1 cellular context compared by ENCODE assay signal in genomic region chr6:43021270-43022047, GRCh38.
TF ChIP-seq lines count a peak whose summit lies in the region.

TSS of gene RRP36 (plus strand) at chr6:43021623. CDS start at chr6:43021655, 32 bp downstream.

TF ChIP-seq in K562, 482 proteins besides CTCF, POLR2A, EP300 and RAD21 (continued from another document and continues in another):
- TF ChIP-seq ZBTB40 (IDR thresholded peaks at IDR 0.05) (peak; percentile 89), ZBTB40 (CRISPR knock-in tag; IDR thresholded peaks at IDR 0.05) (no peak), ZFX (CRISPR knock-in tag; IDR thresholded peaks at IDR 0.05) (peak; percentile 79), LCOR (CRISPR knock-in tag; IDR thresholded peaks at IDR 0.05) (no peak), SFPQ (IDR thresholded peaks at IDR 0.05; ENCODE audit: low read depth, low read length) (no peak), PKNOX1 (IDR thresholded peaks at IDR 0.05) (peak; percentile 67), CEBPG (CRISPR knock-in tag; IDR thresholded peaks at IDR 0.05) (no peak), CEBPG (tag; conservative IDR thresholded peaks at IDR 0.05 in 1 of 2, IDR thresholded peaks at IDR 0.05 in 1 of 2) (no peak), GABPB1 (CRISPR knock-in tag; IDR thresholded peaks at IDR 0.05) (peak; percentile 81), ZNF785 (CRISPR knock-in tag; IDR thresholded peaks at IDR 0.05) (no peak), FOXP1 (CRISPR knock-in tag; IDR thresholded peaks at IDR 0.05) (no peak), PML (IDR thresholded peaks at IDR 0.05; ENCODE audit: low read length) (peak; percentile 24; the same call in 1 of the 2 replicates), SIN3B (IDR thresholded peaks at IDR 0.05; ENCODE audit: low read depth) (0 out of 2 replicates have a peak, but pooled peaks have one; percentile 65), TSHZ1 (CRISPR knock-in tag; IDR thresholded peaks at IDR 0.05) (no peak), KLF13 (tag; IDR thresholded peaks at IDR 0.05; ENCODE audit: borderline replicate concordance, low read depth) (no peak), TSC22D4 (tag; IDR thresholded peaks at IDR 0.05) (no peak), ETV5 (CRISPR knock-in tag; IDR thresholded peaks at IDR 0.05; ENCODE audit: low read depth) (peak; percentile 61; the same call in 1 of the 2 replicates), TAF9B (IDR thresholded peaks at IDR 0.05; ENCODE audit: partially characterized antibody) (peak; percentile 46)
- TF ChIP-seq, protein P1, sequence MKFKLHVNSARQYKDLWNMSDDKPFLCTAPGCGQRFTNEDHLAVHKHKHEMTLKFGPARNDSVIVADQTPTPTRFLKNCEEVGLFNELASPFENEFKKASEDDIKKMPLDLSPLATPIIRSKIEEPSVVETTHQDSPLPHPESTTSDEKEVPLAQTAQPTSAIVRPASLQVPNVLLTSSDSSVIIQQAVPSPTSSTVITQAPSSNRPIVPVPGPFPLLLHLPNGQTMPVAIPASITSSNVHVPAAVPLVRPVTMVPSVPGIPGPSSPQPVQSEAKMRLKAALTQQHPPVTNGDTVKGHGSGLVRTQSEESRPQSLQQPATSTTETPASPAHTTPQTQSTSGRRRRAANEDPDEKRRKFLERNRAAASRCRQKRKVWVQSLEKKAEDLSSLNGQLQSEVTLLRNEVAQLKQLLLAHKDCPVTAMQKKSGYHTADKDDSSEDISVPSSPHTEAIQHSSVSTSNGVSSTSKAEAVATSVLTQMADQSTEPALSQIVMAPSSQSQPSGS (CRISPR knock-in tag; IDR thresholded peaks at IDR 0.05) = no peak
- TF ChIP-seq, protein P2, sequence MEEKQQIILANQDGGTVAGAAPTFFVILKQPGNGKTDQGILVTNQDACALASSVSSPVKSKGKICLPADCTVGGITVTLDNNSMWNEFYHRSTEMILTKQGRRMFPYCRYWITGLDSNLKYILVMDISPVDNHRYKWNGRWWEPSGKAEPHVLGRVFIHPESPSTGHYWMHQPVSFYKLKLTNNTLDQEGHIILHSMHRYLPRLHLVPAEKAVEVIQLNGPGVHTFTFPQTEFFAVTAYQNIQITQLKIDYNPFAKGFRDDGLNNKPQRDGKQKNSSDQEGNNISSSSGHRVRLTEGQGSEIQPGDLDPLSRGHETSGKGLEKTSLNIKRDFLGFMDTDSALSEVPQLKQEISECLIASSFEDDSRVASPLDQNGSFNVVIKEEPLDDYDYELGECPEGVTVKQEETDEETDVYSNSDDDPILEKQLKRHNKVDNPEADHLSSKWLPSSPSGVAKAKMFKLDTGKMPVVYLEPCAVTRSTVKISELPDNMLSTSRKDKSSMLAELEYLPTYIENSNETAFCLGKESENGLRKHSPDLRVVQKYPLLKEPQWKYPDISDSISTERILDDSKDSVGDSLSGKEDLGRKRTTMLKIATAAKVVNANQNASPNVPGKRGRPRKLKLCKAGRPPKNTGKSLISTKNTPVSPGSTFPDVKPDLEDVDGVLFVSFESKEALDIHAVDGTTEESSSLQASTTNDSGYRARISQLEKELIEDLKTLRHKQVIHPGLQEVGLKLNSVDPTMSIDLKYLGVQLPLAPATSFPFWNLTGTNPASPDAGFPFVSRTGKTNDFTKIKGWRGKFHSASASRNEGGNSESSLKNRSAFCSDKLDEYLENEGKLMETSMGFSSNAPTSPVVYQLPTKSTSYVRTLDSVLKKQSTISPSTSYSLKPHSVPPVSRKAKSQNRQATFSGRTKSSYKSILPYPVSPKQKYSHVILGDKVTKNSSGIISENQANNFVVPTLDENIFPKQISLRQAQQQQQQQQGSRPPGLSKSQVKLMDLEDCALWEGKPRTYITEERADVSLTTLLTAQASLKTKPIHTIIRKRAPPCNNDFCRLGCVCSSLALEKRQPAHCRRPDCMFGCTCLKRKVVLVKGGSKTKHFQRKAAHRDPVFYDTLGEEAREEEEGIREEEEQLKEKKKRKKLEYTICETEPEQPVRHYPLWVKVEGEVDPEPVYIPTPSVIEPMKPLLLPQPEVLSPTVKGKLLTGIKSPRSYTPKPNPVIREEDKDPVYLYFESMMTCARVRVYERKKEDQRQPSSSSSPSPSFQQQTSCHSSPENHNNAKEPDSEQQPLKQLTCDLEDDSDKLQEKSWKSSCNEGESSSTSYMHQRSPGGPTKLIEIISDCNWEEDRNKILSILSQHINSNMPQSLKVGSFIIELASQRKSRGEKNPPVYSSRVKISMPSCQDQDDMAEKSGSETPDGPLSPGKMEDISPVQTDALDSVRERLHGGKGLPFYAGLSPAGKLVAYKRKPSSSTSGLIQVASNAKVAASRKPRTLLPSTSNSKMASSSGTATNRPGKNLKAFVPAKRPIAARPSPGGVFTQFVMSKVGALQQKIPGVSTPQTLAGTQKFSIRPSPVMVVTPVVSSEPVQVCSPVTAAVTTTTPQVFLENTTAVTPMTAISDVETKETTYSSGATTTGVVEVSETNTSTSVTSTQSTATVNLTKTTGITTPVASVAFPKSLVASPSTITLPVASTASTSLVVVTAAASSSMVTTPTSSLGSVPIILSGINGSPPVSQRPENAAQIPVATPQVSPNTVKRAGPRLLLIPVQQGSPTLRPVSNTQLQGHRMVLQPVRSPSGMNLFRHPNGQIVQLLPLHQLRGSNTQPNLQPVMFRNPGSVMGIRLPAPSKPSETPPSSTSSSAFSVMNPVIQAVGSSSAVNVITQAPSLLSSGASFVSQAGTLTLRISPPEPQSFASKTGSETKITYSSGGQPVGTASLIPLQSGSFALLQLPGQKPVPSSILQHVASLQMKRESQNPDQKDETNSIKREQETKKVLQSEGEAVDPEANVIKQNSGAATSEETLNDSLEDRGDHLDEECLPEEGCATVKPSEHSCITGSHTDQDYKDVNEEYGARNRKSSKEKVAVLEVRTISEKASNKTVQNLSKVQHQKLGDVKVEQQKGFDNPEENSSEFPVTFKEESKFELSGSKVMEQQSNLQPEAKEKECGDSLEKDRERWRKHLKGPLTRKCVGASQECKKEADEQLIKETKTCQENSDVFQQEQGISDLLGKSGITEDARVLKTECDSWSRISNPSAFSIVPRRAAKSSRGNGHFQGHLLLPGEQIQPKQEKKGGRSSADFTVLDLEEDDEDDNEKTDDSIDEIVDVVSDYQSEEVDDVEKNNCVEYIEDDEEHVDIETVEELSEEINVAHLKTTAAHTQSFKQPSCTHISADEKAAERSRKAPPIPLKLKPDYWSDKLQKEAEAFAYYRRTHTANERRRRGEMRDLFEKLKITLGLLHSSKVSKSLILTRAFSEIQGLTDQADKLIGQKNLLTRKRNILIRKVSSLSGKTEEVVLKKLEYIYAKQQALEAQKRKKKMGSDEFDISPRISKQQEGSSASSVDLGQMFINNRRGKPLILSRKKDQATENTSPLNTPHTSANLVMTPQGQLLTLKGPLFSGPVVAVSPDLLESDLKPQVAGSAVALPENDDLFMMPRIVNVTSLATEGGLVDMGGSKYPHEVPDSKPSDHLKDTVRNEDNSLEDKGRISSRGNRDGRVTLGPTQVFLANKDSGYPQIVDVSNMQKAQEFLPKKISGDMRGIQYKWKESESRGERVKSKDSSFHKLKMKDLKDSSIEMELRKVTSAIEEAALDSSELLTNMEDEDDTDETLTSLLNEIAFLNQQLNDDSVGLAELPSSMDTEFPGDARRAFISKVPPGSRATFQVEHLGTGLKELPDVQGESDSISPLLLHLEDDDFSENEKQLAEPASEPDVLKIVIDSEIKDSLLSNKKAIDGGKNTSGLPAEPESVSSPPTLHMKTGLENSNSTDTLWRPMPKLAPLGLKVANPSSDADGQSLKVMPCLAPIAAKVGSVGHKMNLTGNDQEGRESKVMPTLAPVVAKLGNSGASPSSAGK (IDR thresholded peaks at IDR 0.05) = peak; percentile 67; the same call in 1 of the 2 replicates
